In the genomic region with DNA sequence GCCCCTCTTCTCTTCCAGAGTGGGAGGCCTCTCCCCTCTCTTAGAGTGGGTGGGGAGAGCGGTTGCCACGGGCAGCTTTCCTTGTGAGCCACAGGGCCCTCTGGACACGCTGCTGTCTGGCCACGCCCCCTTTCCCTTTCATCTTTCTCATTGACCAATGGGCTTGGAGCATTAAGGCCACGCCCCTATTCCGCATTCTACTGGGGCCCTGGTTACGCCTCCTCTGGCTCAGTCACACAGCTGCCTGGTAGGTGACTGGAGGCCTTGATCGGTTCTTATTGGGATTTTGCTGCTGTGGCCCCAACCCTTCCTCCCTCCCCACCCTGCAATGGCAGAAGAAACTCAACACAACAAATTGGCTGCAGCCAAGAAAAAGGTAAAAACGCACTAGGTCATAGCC, we compare ENCODE assay signal across 6 cellular contexts. TPM values are rescaled to one million over a fixed set of nuclear protein-coding genes. Genes with fewer than 3 reads are reported as not detected.
"Had no signal": no experiment of that assay in that cellular context is flagged by ENCODE, and none has a peak within 500 bp of the region (broad histone marks: within the 10 kb centered on the region; RNA-seq: fewer than 3 reads in every experiment).

A gene with protein sequence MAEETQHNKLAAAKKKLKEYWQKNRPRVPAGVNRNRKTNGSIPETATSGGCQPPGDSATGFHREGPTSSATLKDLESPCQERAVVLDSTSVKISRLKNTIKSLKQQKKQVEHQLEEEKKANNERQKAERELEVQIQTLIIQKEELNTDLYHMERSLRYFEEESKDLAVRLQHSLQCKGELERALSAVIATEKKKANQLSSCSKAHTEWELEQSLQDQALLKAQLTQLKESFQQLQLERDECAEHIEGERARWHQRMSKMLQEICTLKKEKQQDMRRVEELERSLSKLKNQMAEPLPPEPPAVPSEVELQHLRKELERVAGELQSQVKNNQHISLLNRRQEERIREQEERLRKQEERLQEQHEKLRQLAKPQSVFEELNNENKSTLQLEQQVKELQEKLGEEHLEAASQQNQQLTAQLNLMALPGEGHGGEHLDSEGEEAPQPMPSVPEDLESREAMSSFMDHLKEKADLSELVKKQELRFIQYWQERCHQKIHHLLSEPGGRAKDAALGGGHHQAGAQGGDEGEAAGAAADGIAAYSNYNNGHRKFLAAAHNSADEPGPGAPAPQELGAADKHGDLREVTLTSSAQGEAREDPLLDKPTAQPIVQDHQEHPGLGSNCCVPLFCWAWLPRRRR (plus strand): TSS at position 301 of the 400 bp plus-strand sequence. CDS start 28 bp downstream, at position 329.

RNA-seq across cellular contexts. Expression of the gene that starts here (rescaled TPM):
- total RNA-seq: endodermal cell, epithelial cell of proximal tubule, esophagus mucosa, frontal cortex, glomerular endothelial cell had no signal
- polyA plus RNA-seq: foreskin keratinocyte had no signal
